13 cellular contexts compared by ENCODE assay signal in genomic region chr13:107767119-107767518, GRCh38.
A peak's percentile ranks its signal among the peaks of the same experiment; 100 is the strongest.
DNase-seq lines count a peak whose midpoint lies in the region; ATAC-seq and FAIRE-seq lines count a peak whose summit lies in the region.
"Had no signal": no experiment of that assay in that cellular context is flagged by ENCODE, and none has a peak within 500 bp of the region (broad histone marks: within the 10 kb centered on the region; RNA-seq: fewer than 3 reads in every experiment).

No MANE protein-coding gene starts in this region.

- no peak overlapping the region for H2AFZ ChIP-seq in mesenchymal stem cell (ENCODE audit: low read depth, low read length)

- peak overlapping the region; percentile 16 for H3K27ac ChIP-seq in mesenchymal stem cell (ENCODE audit: low read length, poor library complexity, severe bottlenecking)

- WGBS in mesenchymal stem cell = 87% methylated on average over 2 of the region's 3 CpGs

- FAIRE-seq in RCC 7860 (lab: Jason Lieb, UNC) = peak; percentile 35

- no peak for ATAC-seq in GM18517 (IDR thresholded peaks at IDR 0.05; ENCODE audit: unreplicated experiment)
- ATAC-seq: activated CD4-positive, alpha-beta T cell treated with anti-CD3 and anti-CD28 coated beads for 36 hours had no signal

- H2BK5ac ChIP-seq in mesenchymal stem cell (ENCODE audit: low read depth, low read length, poor library complexity, severe bottlenecking) = no peak overlapping the region

- H3K27me3 ChIP-seq in mesenchymal stem cell (ENCODE audit: control insufficient read depth in 1 of 2, insufficient read depth in 1 of 2, low read length in 2 of 2) (no peaks in the 10 kb centered on the region), HAP-1 (ENCODE audit: low read depth) (no peaks in the 10 kb centered on the region; the same call in 1 of the 2 replicates)

- H3K36me3 ChIP-seq in mesenchymal stem cell (ENCODE audit: control insufficient read depth in 1 of 2, insufficient read depth in 2 of 2, low read depth in 1 of 2, low read length in 2 of 2) (no peaks in the 10 kb centered on the region), HAP-1 (replicated peaks) (no peaks in the 10 kb centered on the region)

- no peak overlapping the region for H2BK120ac ChIP-seq in mesenchymal stem cell (ENCODE audit: low read depth, low read length)

- H3K9me3 ChIP-seq in mesenchymal stem cell (ENCODE audit: control insufficient read depth, low read length) (peaks cover 3% of the 10 kb centered on the region), HAP-1 (no peaks in the 10 kb centered on the region)

- H3K79me1 ChIP-seq in mesenchymal stem cell (replicated peaks; ENCODE audit: low read length, poor library complexity, severe bottlenecking) = peaks cover 4% of the 10 kb centered on the region

- in situ Hi-C loops in HAP-1 (cut with MboI; ENCODE audit: low sequenced_read_pairs) = no loop called here

- no peak overlapping the region for H2BK15ac ChIP-seq in mesenchymal stem cell (ENCODE audit: low read depth, poor library complexity, severe bottlenecking)

- H3K18ac ChIP-seq in mesenchymal stem cell (ENCODE audit: low read depth in 1 of 2, low read length in 2 of 2) = no peak overlapping the region

- H2BK12ac ChIP-seq in mesenchymal stem cell (ENCODE audit: low read length in 2 of 2) = no peak overlapping the region

- H3K14ac ChIP-seq in mesenchymal stem cell (ENCODE audit: low read length in 2 of 2) = no peak overlapping the region

- DNase-seq in COR-L47 (lab: John Stamatoyannopoulos, UW) (peak; percentile 88), NCI-H1092 treated with DMSO at 0.1 percent for 48 hours (lab: John Stamatoyannopoulos, UW) (peak; percentile 67), RCC 7860 (ENCODE audit: low spot score) (peak; percentile 22), mesenchymal stem cell (peak; percentile 18), activated gamma-delta T cell treated with Interleukin-2 at 50 U/mL for 16 hours (no peak), HAP-1 (ENCODE audit: low spot score in 2 of 2) (no peak), DMS 273 treated with DMSO at 0.1 percent for 48 hours (lab: John Stamatoyannopoulos, UW) (no peak)
- DNase-seq: activated CD4-positive, alpha-beta T cell treated with anti-CD3 and anti-CD28 coated beads for 36 hours; activated T-cell treated with anti-CD3 and anti-CD28 coated beads, Interleukin-2, amount 50 U/mL, for 1 hour; foreskin melanocyte; stimulated activated naive CD4-positive, alpha-beta T cell; T-helper 2 cell had no signal

- H3K4me3 ChIP-seq in mesenchymal stem cell (ENCODE audit: insufficient read depth in 1 of 2, low read depth in 1 of 2, low read length in 2 of 2) = no peak overlapping the region
- no peak overlapping the region for H3K4me3 ChIP-seq in HAP-1

- H3K4me2 ChIP-seq in mesenchymal stem cell (ENCODE audit: low read length, poor library complexity, severe bottlenecking) = no peak overlapping the region

- H3K4ac ChIP-seq in mesenchymal stem cell (ENCODE audit: low read depth in 1 of 2, low read length in 2 of 2) = no peak overlapping the region

- H3K4me1 ChIP-seq in mesenchymal stem cell (ENCODE audit: control insufficient read depth, insufficient read depth, low read depth, low read length) (no peaks in the 10 kb centered on the region), HAP-1 (peaks cover 3% of the 10 kb centered on the region)

- H3K23ac ChIP-seq in mesenchymal stem cell (ENCODE audit: low read length in 2 of 2) = no peak overlapping the region

- H4K91ac ChIP-seq in mesenchymal stem cell (ENCODE audit: low read length) = no peak overlapping the region

- no peak overlapping the region for H2AK5ac ChIP-seq in mesenchymal stem cell (ENCODE audit: low read length, severe bottlenecking)

- H4K8ac ChIP-seq in mesenchymal stem cell (ENCODE audit: low read length) = no peak overlapping the region

- H3K9ac ChIP-seq in mesenchymal stem cell (ENCODE audit: low read length) = no peak overlapping the region

Comparison
In these comparisons a context has a peak if more than half of its experiments do, and no peak if none do; other contexts are left out.
1. DNase-seq: peak in COR-L47 (single experiment), NCI-H1092 treated with DMSO at 0.1 percent for 48 hours (single experiment), RCC 7860 (single experiment) and mesenchymal stem cell (single experiment); none in activated gamma-delta T cell treated with Interleukin-2 at 50 U/mL for 16 hours (single experiment), HAP-1 (0 of 2) and DMS 273 treated with DMSO at 0.1 percent for 48 hours (single experiment).